ENCODE assay signal across 26 cellular contexts in genomic region chr20:59662856-59663512, GRCh38. TPM values are rescaled to one million over a fixed set of nuclear protein-coding genes. Genes with fewer than 3 reads are reported as not detected.
A peak's percentile ranks its signal among the peaks of the same experiment; 100 is the strongest.
DNase-seq lines count a peak whose midpoint lies in the region; ATAC-seq and TF ChIP-seq lines count a peak whose summit lies in the region.
"Had no signal": no experiment of that assay in that cellular context is flagged by ENCODE, and none has a peak within 500 bp of the region (broad histone marks: within the 10 kb centered on the region; RNA-seq: fewer than 3 reads in every experiment).

No MANE protein-coding gene starts in this region.

- peak; percentile 49 for DNase-seq in right atrium auricular region (ENCODE audit: low spot score)
- no peak for DNase-seq in Right ventricle myocardium inferior (ENCODE audit: missing footprints)
- peak; percentile 60 for DNase-seq in cerebellar cortex (ENCODE audit: low spot score)
- peak; percentile 62 for DNase-seq in esophagus muscularis mucosa (ENCODE audit: extremely low spot score)
- DNase-seq in type B pancreatic cell (ENCODE audit: extremely low spot score, unreplicated experiment), result peak; percentile 31
- DNase-seq in activated CD4-positive, CD25-positive, alpha-beta regulatory T cell (lab: John Stamatoyannopoulos, UW), result no peak
- DNase-seq in stimulated activated CD4-positive, alpha-beta T cell treated with anti-CD3 and anti-CD28 coated beads, Interleukin-4, amount 100 ng/mL, for 4 hours, result no peak
- DNase-seq: CD4-positive, alpha-beta T cell; H9; HFFc6; Karpas-422; NCI-H1092; NCI-H1417 treated with DMSO at 0.1 percent for 48 hours; NCI-H1694 treated with DMSO at 0.1 percent for 48 hours; NCI-H2081; NCI-H2227 treated with DMSO at 0.1 percent for 48 hours; NCI-H510A; NCI-H69; OCI-M1; Peyer's patch; SJCRH30 had no signal

- no peak for TF ChIP-seq POLR2A in esophagus muscularis mucosa (IDR thresholded peaks at IDR 0.05; ENCODE audit: low read depth)

- H3K27me3 Mint-ChIP-seq in type B pancreatic cell, result peaks cover 68% of the 10 kb centered on the region

- H3K27me3 ChIP-seq in right atrium auricular region (no peaks in the 10 kb centered on the region), esophagus muscularis mucosa (peaks cover 0 to 44% (median 4%) of the 10 kb centered on the region in 4 donors)
- H3K27me3 ChIP-seq: Peyer's patch had no signal

- intact Hi-C loops in Right ventricle myocardium inferior (cut with DNase I), result no loop called here
- intact Hi-C loops in esophagus muscularis mucosa (cut with DNase I), result no loop called here

- H3K36me3 ChIP-seq in right atrium auricular region, result no peaks in the 10 kb centered on the region
- H3K36me3 ChIP-seq in esophagus muscularis mucosa, result no peaks in the 10 kb centered on the region
- H3K36me3 ChIP-seq: Peyer's patch, SJCRH30 had no signal

- H3K27ac Mint-ChIP-seq in type B pancreatic cell, result no peak overlapping the region
- H3K27ac Mint-ChIP-seq: CD4-positive, alpha-beta T cell; GM23338; HFFc6 had no signal

- H3K4me1 ChIP-seq in right atrium auricular region (no peaks in the 10 kb centered on the region), esophagus muscularis mucosa (no peaks in the 10 kb centered on the region)
- H3K4me1 ChIP-seq: Peyer's patch, SJCRH30 had no signal

- WGBS in esophagus muscularis mucosa, result 90% methylated on average over 13 of the region's 14 CpGs

- no peak overlapping the region for H3K4me3 ChIP-seq in right atrium auricular region
- no peak overlapping the region for H3K4me3 ChIP-seq in esophagus muscularis mucosa
- H3K4me3 ChIP-seq: GM23338, Peyer's patch, SJCRH30 had no signal

- no peak for TF ChIP-seq EP300 in esophagus muscularis mucosa (IDR thresholded peaks at IDR 0.05)

- H3K9me3 ChIP-seq in right atrium auricular region (peaks cover 0 to 12% of the 10 kb centered on the region in 2 donors), esophagus muscularis mucosa (peaks cover 0 to 14% (median 9%) of the 10 kb centered on the region in 4 donors)
- H3K9me3 ChIP-seq: Peyer's patch had no signal

- H3K27ac ChIP-seq in right atrium auricular region (no peak overlapping the region), esophagus muscularis mucosa (replicated peaks in 1 of 4) (no peak overlapping the region)
- H3K27ac ChIP-seq: HL-60, Peyer's patch, SJCRH30 had no signal

- ATAC-seq in Right ventricle myocardium inferior (no peak), HG03342 (IDR thresholded peaks at IDR 0.05; ENCODE audit: unreplicated experiment) (no peak)
- ATAC-seq: GM23338, SK-N-SH treated with all-trans-retinoic acid at 6 μM for 48 hours had no signal

- H3K4me1 Mint-ChIP-seq in type B pancreatic cell (ENCODE audit: unreplicated experiment), result no peaks in the 10 kb centered on the region
- H3K4me1 Mint-ChIP-seq: GM23338, H9 had no signal

- H3K9me3 Mint-ChIP-seq in type B pancreatic cell, result no peaks in the 10 kb centered on the region

- H3K36me3 Mint-ChIP-seq in type B pancreatic cell, result no peaks in the 10 kb centered on the region

- TF ChIP-seq CTCF in right atrium auricular region (IDR thresholded peaks at IDR 0.05) (no peak), esophagus muscularis mucosa (IDR thresholded peaks at IDR 0.05) (no peak), type B pancreatic cell (conservative IDR thresholded peaks at IDR 0.05) (no peak)

- H3K4me3 Mint-ChIP-seq in type B pancreatic cell, result no peak overlapping the region
- H3K4me3 Mint-ChIP-seq: CD4-positive, alpha-beta T cell; GM23338; HFFc6 had no signal

RNA-seq across cellular contexts. Expression of gene PHACTR3, which starts 58.6 kb away (rescaled TPM):
- total RNA-seq in right atrium auricular region, result 10 to 100 TPM in 1 of 2 donors, under 1 TPM in 1; 0.86 to 24.2 TPM
- 9.9 TPM for total RNA-seq in Right ventricle myocardium inferior
- total RNA-seq in esophagus muscularis mucosa, result under 1 TPM; 0.17 to 0.86 (median 0.56) TPM
- total RNA-seq in type B pancreatic cell (ENCODE audit: low replicate concordance), result 0.55 and 2.1 TPM in 2 replicates
- total RNA-seq: A172; CD4-positive, alpha-beta T cell; H9; HFFc6; SJCRH30 had no signal

Comparison
In these comparisons a context has a peak if more than half of its experiments do, and no peak if none do; other contexts are left out.
1. DNase-seq: peak in right atrium auricular region (single experiment), cerebellar cortex (single experiment), esophagus muscularis mucosa (single experiment) and type B pancreatic cell (single experiment); none in Right ventricle myocardium inferior (single experiment), activated CD4-positive, CD25-positive, alpha-beta regulatory T cell (0 of 4) and stimulated activated CD4-positive, alpha-beta T cell treated with anti-CD3 and anti-CD28 coated beads, Interleukin-4, amount 100 ng/mL, for 4 hours (0 of 2).